ENCODE assay signal across 19 cellular contexts in genomic region chr9:87370003-87370685, GRCh38.
"Had no signal": no experiment of that assay in that cellular context is flagged by ENCODE, and none has a peak within 500 bp of the region (broad histone marks: within the 10 kb centered on the region; RNA-seq: fewer than 3 reads in every experiment).

No MANE protein-coding gene starts in this region.

- H3K36me3 ChIP-seq: breast epithelium, heart right ventricle had no signal

- ATAC-seq: activated CD8-positive, alpha-beta T cell treated with anti-CD3 and anti-CD28 coated beads for 36 hours; activated T-helper 17 cell treated with anti-CD3 and anti-CD28 coated beads, Interleukin-2, amount 50 U/mL, for 72 hours; esophagus mucosa; heart right ventricle; left ventricle myocardium superior had no signal

- DNase-seq: activated CD4-positive, alpha-beta T cell treated with anti-CD3 and anti-CD28 coated beads, Interleukin-2, amount 10 ng/mL, durations not matched to agents 24 days and 14 days; activated CD8-positive, alpha-beta T cell treated with anti-CD3 and anti-CD28 coated beads for 36 hours; activated naive CD4-positive, alpha-beta T cell treated with Interleukin-2 at 50 U/mL for 16 hours; activated naive CD8-positive, alpha-beta T cell treated with anti-CD3 and anti-CD28 coated beads, Interleukin-2, amount 10 ng/mL, durations not matched to agents 7 days and 5 days; activated T-cell treated with anti-CD3 and anti-CD28 coated beads, Interleukin-2, amount 50 U/mL, for 1 hour; anterior cingulate cortex; effector CD8-positive, alpha-beta T cell; heart right ventricle; immature natural killer cell; kidney glomerular epithelial cell; left ventricle myocardium superior; nephron progenitor cell; occipital lobe; retina; stimulated activated CD8-positive, alpha-beta memory T cell treated with anti-CD3 and anti-CD28 coated beads, Interleukin-4, amount 100 ng/mL, for 48 hours; stimulated activated naive CD4-positive, alpha-beta T cell had no signal

- H3K4me3 ChIP-seq: breast epithelium, heart right ventricle had no signal

- H3K4me1 ChIP-seq: breast epithelium, heart right ventricle had no signal

- H3K27ac ChIP-seq: breast epithelium, heart right ventricle had no signal
